Comparison of ENCODE assay signal across 9 cellular contexts in the genomic region with DNA sequence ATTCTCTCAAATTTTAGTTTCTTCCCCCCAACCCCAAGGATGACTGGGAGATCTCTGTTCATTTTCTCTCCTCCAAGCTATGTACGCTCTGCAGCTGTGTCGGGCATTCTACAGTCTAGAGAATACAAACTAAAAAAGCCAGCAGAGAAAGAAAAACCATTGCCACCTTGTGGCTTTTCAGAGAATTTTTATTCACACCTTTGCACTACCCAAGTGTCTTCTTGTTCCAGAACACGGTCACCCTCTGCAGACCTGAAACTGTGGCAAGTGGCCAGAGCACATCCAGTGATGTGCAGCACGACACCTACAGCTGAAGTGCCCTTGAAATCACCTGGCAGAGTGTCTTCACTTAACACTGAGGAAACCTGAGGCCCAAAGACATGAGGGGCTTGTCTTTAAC.
DNase-seq lines count a peak whose midpoint lies in the region; ATAC-seq and TF ChIP-seq lines count a peak whose summit lies in the region.
"Had no signal": no experiment of that assay in that cellular context is flagged by ENCODE, and none has a peak within 500 bp of the region (broad histone marks: within the 10 kb centered on the region; RNA-seq: fewer than 3 reads in every experiment).

No MANE protein-coding gene starts in this region.

- no peak overlapping the region for H3K4me3 Mint-ChIP-seq in activated T-cell treated with anti-CD3 and anti-CD28 coated beads, Interleukin-2, amount 50 U/mL, for 72 hours
- H3K4me3 Mint-ChIP-seq in immature natural killer cell: no peak overlapping the region
- H3K4me3 Mint-ChIP-seq: naive thymus-derived CD8-positive, alpha-beta T cell had no signal

- H3K79me2 ChIP-seq in KMS-11 (ENCODE audit: insufficient read depth, low read depth): no peaks in the 10 kb centered on the region

- H3K4me1 Mint-ChIP-seq in activated T-cell treated with anti-CD3 and anti-CD28 coated beads, Interleukin-2, amount 50 U/mL, for 72 hours (ENCODE audit: low read depth): peaks cover 16% of the 10 kb centered on the region
- H3K4me1 Mint-ChIP-seq in immature natural killer cell: peaks cover 4 to 8% of the 10 kb centered on the region in 2 donors

- DNase-seq in NCI-H1436 (lab: John Stamatoyannopoulos, UW) (peak; percentile 2), NCI-H1436 treated with DMSO at 0.1 percent for 48 hours (lab: John Stamatoyannopoulos, UW) (no peak), immature natural killer cell (peak in 2 of 3 donors; percentile 21 to 30), inferior parietal cortex (ENCODE audit: extremely low spot score) (no peak), OCI-M2 (lab: John Stamatoyannopoulos, UW; ENCODE audit: unreplicated experiment) (no peak)
- DNase-seq in activated T-cell treated with anti-CD3 and anti-CD28 coated beads, Interleukin-2, amount 50 U/mL, for 72 hours: peak in 1 of 2 donors; percentile 15

- no peak overlapping the region for H3K27ac ChIP-seq in KMS-11

- peak; percentile 60 to 76 for ATAC-seq in activated T-cell treated with anti-CD3 and anti-CD28 coated beads, Interleukin-2, amount 50 U/mL, for 72 hours (replicated peaks in 1 of 2)
- ATAC-seq in GM19035 (IDR thresholded peaks at IDR 0.05; ENCODE audit: unreplicated experiment): no peak

- H3K36me3 ChIP-seq in KMS-11 (ENCODE audit: insufficient read depth): no peaks in the 10 kb centered on the region

- no peak overlapping the region for H3K9ac ChIP-seq in KMS-11

- H3K4me3 ChIP-seq in KMS-11 (IDR thresholded peaks at IDR 0.05; ENCODE audit: insufficient read depth, low read depth, low read length): no peak overlapping the region

- H3K9me3 Mint-ChIP-seq in activated T-cell treated with anti-CD3 and anti-CD28 coated beads, Interleukin-2, amount 50 U/mL, for 72 hours: no peaks in the 10 kb centered on the region
- H3K9me3 Mint-ChIP-seq in immature natural killer cell: no peaks in the 10 kb centered on the region
- H3K9me3 Mint-ChIP-seq: naive thymus-derived CD8-positive, alpha-beta T cell had no signal

- H4K20me1 ChIP-seq in KMS-11 (ENCODE audit: insufficient read depth): no peaks in the 10 kb centered on the region

- peak; percentile 56 for TF ChIP-seq CTCF in KMS-11 (conservative IDR thresholded peaks at IDR 0.05; ENCODE audit: low read depth, low read length)

- peaks cover 6% of the 10 kb centered on the region for H3K4me1 ChIP-seq in KMS-11 (ENCODE audit: low read depth, poor library complexity, severe bottlenecking)

- H3K36me3 Mint-ChIP-seq in activated T-cell treated with anti-CD3 and anti-CD28 coated beads, Interleukin-2, amount 50 U/mL, for 72 hours (ENCODE audit: insufficient read depth in 2 of 2): no peaks in the 10 kb centered on the region
- no peaks in the 10 kb centered on the region for H3K36me3 Mint-ChIP-seq in immature natural killer cell
- H3K36me3 Mint-ChIP-seq: naive thymus-derived CD8-positive, alpha-beta T cell had no signal

- H3K4me2 ChIP-seq in KMS-11: no peak overlapping the region

- peaks cover 14% of the 10 kb centered on the region for H3K27me3 Mint-ChIP-seq in activated T-cell treated with anti-CD3 and anti-CD28 coated beads, Interleukin-2, amount 50 U/mL, for 72 hours (ENCODE audit: low read depth)
- H3K27me3 Mint-ChIP-seq in immature natural killer cell (ENCODE audit: low read depth in 3 of 3): peaks cover 5 to 8% (median 7%) of the 10 kb centered on the region in 3 donors
- H3K27me3 Mint-ChIP-seq: naive thymus-derived CD8-positive, alpha-beta T cell had no signal

- no peaks in the 10 kb centered on the region for H3K27me3 ChIP-seq in KMS-11 (ENCODE audit: insufficient read depth, low read depth)

- H2AFZ ChIP-seq in KMS-11 (ENCODE audit: low read depth): no peak overlapping the region

- H3K27ac Mint-ChIP-seq in activated T-cell treated with anti-CD3 and anti-CD28 coated beads, Interleukin-2, amount 50 U/mL, for 72 hours: no peak overlapping the region
- H3K27ac Mint-ChIP-seq in immature natural killer cell: peak overlapping the region in 1 of 6 donors; percentile 41
- H3K27ac Mint-ChIP-seq: naive thymus-derived CD8-positive, alpha-beta T cell had no signal

Comparison
In these comparisons a context has a peak if more than half of its experiments do, and no peak if none do; other contexts are left out.
1. DNase-seq: peak in NCI-H1436 (single experiment) and immature natural killer cell (2 of 3); none in NCI-H1436 treated with DMSO at 0.1 percent for 48 hours (single experiment), inferior parietal cortex (single experiment) and OCI-M2 (single experiment).